In genomic region chr12:54390668-54391551, GRCh38 we compare ENCODE assay signal across 8 cellular contexts. TPM values are rescaled to one million over a fixed set of nuclear protein-coding genes. Genes with fewer than 3 reads are reported as not detected.
A peak's percentile ranks its signal among the peaks of the same experiment; 100 is the strongest.
DNase-seq lines count a peak whose midpoint lies in the region; ATAC-seq and TF ChIP-seq lines count a peak whose summit lies in the region.

No MANE protein-coding gene starts in this region.

- no peaks in the 10 kb centered on the region for H3K9me3 ChIP-seq in breast epithelium
- H3K9me3 ChIP-seq in lower lobe of right lung, result no peaks in the 10 kb centered on the region

- H3K4me1 ChIP-seq in breast epithelium (peaks cover 0 to 10% of the 10 kb centered on the region in 2 donors), lower lobe of right lung (peaks cover 37% of the 10 kb centered on the region)

- intact Hi-C loops in breast epithelium (cut with DNase I; ENCODE audit: low total_unique reads), result no loop called here
- intact Hi-C loops in lower lobe of right lung (cut with DNase I), result no loop called here

- H3K4me3 ChIP-seq in breast epithelium (peak overlapping the region; percentile 33 to 74 (median 68)), lower lobe of right lung (peak overlapping the region; percentile 48)

- TF ChIP-seq CTCF in VCaP (conservative IDR thresholded peaks at IDR 0.05) (peak; percentile 40), breast epithelium (IDR thresholded peaks at IDR 0.05) (no peak), lower lobe of right lung (IDR thresholded peaks at IDR 0.05) (no peak)

- TF ChIP-seq POLR2A in breast epithelium (IDR thresholded peaks at IDR 0.05), result no peak

- H3K27me3 ChIP-seq in breast epithelium (no peaks in the 10 kb centered on the region), lower lobe of right lung (ENCODE audit: low read depth) (no peaks in the 10 kb centered on the region)

- H3K27ac ChIP-seq in VCaP, result peak overlapping the region; percentile 95; the same call in 1 of the 2 replicates
- H3K27ac ChIP-seq in breast epithelium, result peak overlapping the region; percentile 83 to 90
- H3K27ac ChIP-seq in lower lobe of right lung, result no peak overlapping the region

- ATAC-seq in GM18868 (IDR thresholded peaks at IDR 0.05; ENCODE audit: unreplicated experiment), result peak; percentile 77
- peak; percentile 56 to 62 for ATAC-seq in lower lobe of right lung

- H3K36me3 ChIP-seq in breast epithelium, result no peaks in the 10 kb centered on the region
- H3K36me3 ChIP-seq in lower lobe of right lung, result peaks cover 24% of the 10 kb centered on the region

- DNase-seq in NCI-H1092 treated with DMSO at 0.1 percent for 48 hours (lab: John Stamatoyannopoulos, UW) (peak; percentile 70), breast epithelium (ENCODE audit: low spot score in 2 of 2) (peak; percentile 71 to 75), lower lobe of right lung (no peak), GF-D8 (lab: John Stamatoyannopoulos, UW) (no peak), superior temporal gyrus (ENCODE audit: extremely low spot score) (no peak)
- peak; percentile 78 for DNase-seq in stimulated activated CD8-positive, alpha-beta memory T cell treated with anti-CD3 and anti-CD28 coated beads, Interleukin-4, amount 100 ng/mL, for 48 hours

RNA-seq across cellular contexts. Expression of gene ZNF385A, which starts 6.4 kb away (rescaled TPM):
- 10 to 100 TPM in 2 of 3 donors, 1 to 10 TPM in 1; 8.9 to 18.4 (median 10.5) TPM for total RNA-seq in breast epithelium
- 28.3 TPM for total RNA-seq in lower lobe of right lung

RNA-seq across cellular contexts. Expression of gene GPR84, which starts 26.6 kb away (rescaled TPM):
- total RNA-seq in breast epithelium, result under 1 TPM in 1 of 3 donors, not detected in 2; 0.44 TPM
- total RNA-seq in lower lobe of right lung, result 0.65 TPM

RNA-seq across cellular contexts. Expression of gene ITGA5, which starts 28.2 kb away (rescaled TPM):
- total RNA-seq in breast epithelium (100 to 1,000 TPM in 1 of 3 donors, 10 to 100 TPM in 2; 30.4 to 135 (median 81.9) TPM), lower lobe of right lung (97.1 TPM)

Comparison
In these comparisons a context has a peak if more than half of its experiments do, and no peak if none do; other contexts are left out.
1. DNase-seq: peak in NCI-H1092 treated with DMSO at 0.1 percent for 48 hours (single experiment), breast epithelium (2 of 2) and stimulated activated CD8-positive, alpha-beta memory T cell treated with anti-CD3 and anti-CD28 coated beads, Interleukin-4, amount 100 ng/mL, for 48 hours (single experiment); none in lower lobe of right lung (single experiment), GF-D8 (single experiment) and superior temporal gyrus (single experiment).